Comparison of ENCODE assay signal across 6 cellular contexts in the genomic region with DNA sequence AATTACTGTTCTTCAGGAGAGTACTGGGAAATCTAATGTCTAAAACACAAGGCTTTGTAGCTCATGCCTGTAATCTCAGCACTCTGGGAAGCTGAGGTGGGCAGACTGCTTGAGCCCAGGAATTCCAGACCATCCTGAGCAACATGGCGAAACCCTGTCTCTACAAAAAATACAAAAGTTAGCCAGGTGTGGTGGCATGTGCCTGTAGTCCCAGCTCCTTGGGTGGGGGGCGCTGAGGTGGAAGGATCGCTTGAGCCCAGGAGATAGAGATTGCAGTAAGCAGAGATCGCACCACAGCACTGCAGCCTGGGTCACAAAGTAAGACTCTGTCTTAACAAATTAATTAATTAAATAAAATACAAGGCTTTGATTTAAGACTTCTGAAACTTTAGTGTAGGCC.
A peak's percentile ranks its signal among the peaks of the same experiment; 100 is the strongest.
DNase-seq lines count a peak whose midpoint lies in the region; ATAC-seq and TF ChIP-seq lines count a peak whose summit lies in the region.
"Not testable (repeated sequence)": the region's sequence is repeated elsewhere in the genome, so short reads cannot be mapped to it uniquely, and the experiment has no call there.

No MANE protein-coding gene starts in this region.

- H3K27me3 Mint-ChIP-seq in CD4-positive, alpha-beta T cell; activated T-helper 17 cell treated with anti-CD3 and anti-CD28 coated beads, Interleukin-2, amount 50 U/mL, for 72 hours; endodermal cell (ENCODE audit: insufficient read depth); naive thymus-derived CD4-positive, alpha-beta T cell: not testable (repeated sequence)

- H3K9me3 Mint-ChIP-seq in CD4-positive, alpha-beta T cell; activated T-helper 17 cell treated with anti-CD3 and anti-CD28 coated beads, Interleukin-2, amount 50 U/mL, for 72 hours; endodermal cell; naive thymus-derived CD4-positive, alpha-beta T cell: not testable (repeated sequence)

- not testable (repeated sequence) for H3K4me3 Mint-ChIP-seq in CD4-positive, alpha-beta T cell; activated T-helper 17 cell treated with anti-CD3 and anti-CD28 coated beads, Interleukin-2, amount 50 U/mL, for 72 hours; endodermal cell
- H3K4me3 Mint-ChIP-seq in naive thymus-derived CD4-positive, alpha-beta T cell = peak overlapping the region in 3 of 10 donors; percentile 13 to 32 (median 23)

- not testable (repeated sequence) for H3K9ac ChIP-seq in SK-N-MC (ENCODE audit: insufficient read length); endodermal cell (ENCODE audit: extremely low read depth, low read length, poor library complexity, severe bottlenecking)

- not testable (repeated sequence) for H3K4me3 ChIP-seq in SK-N-MC; endodermal cell (ENCODE audit: low read length); naive thymus-derived CD4-positive, alpha-beta T cell (ENCODE audit: low read length)

- H3K4me1 ChIP-seq in endodermal cell (ENCODE audit: control insufficient read depth, insufficient read depth, low read length); naive thymus-derived CD4-positive, alpha-beta T cell (ENCODE audit: control insufficient read depth in 2 of 2, insufficient read depth in 2 of 2, low read length in 2 of 2): not testable (repeated sequence)

- not testable (repeated sequence) for TF ChIP-seq CTCF in CD4-positive, alpha-beta T cell (IDR thresholded peaks at IDR 0.05); endodermal cell (conservative IDR thresholded peaks at IDR 0.05)

- H3K36me3 Mint-ChIP-seq in CD4-positive, alpha-beta T cell (ENCODE audit: low read depth); activated T-helper 17 cell treated with anti-CD3 and anti-CD28 coated beads, Interleukin-2, amount 50 U/mL, for 72 hours (ENCODE audit: low read depth); endodermal cell (ENCODE audit: low read depth); naive thymus-derived CD4-positive, alpha-beta T cell: not testable (repeated sequence)

- not testable (repeated sequence) for H3K36me3 ChIP-seq in SK-N-MC (ENCODE audit: insufficient read depth, low read length); endodermal cell (ENCODE audit: control insufficient read depth, insufficient read depth, low read length); naive thymus-derived CD4-positive, alpha-beta T cell (ENCODE audit: control insufficient read depth in 2 of 3, insufficient read depth in 3 of 3, low read length in 3 of 3)

- not testable (repeated sequence) for H3K27ac ChIP-seq in CD4-positive, alpha-beta T cell (ENCODE audit: low read depth, low read length); endodermal cell (ENCODE audit: low read depth, low read length); naive thymus-derived CD4-positive, alpha-beta T cell (ENCODE audit: low read depth, low read length)
- peak overlapping the region; percentile 98 for H3K27ac ChIP-seq in SK-N-MC

- not testable (repeated sequence) for ATAC-seq in CD4-positive, alpha-beta T cell (ENCODE audit: poor library complexity); activated T-helper 17 cell treated with anti-CD3 and anti-CD28 coated beads, Interleukin-2, amount 50 U/mL, for 72 hours (replicated peaks); naive thymus-derived CD4-positive, alpha-beta T cell

- peaks cover 46% of the 10 kb centered on the region for H3K4me1 Mint-ChIP-seq in CD4-positive, alpha-beta T cell (ENCODE audit: low read depth)
- not testable (repeated sequence) for H3K4me1 Mint-ChIP-seq in activated T-helper 17 cell treated with anti-CD3 and anti-CD28 coated beads, Interleukin-2, amount 50 U/mL, for 72 hours; endodermal cell
- H3K4me1 Mint-ChIP-seq in naive thymus-derived CD4-positive, alpha-beta T cell = peaks cover 5 to 56% (median 41%) of the 10 kb centered on the region in 7 donors

- DNase-seq in CD4-positive, alpha-beta T cell; SK-N-MC (ENCODE audit: low read depth, low spot score); naive thymus-derived CD4-positive, alpha-beta T cell: not testable (repeated sequence)
- DNase-seq in ELF-1 (ENCODE audit: low read depth, low spot score) (peak; percentile 14), endodermal cell (peak; percentile 53)

- not testable (repeated sequence) for H3K9me3 ChIP-seq in CD4-positive, alpha-beta T cell (ENCODE audit: control insufficient read depth, low read length); SK-N-MC (ENCODE audit: low read depth, low read length); endodermal cell (ENCODE audit: control insufficient read depth, low read length); naive thymus-derived CD4-positive, alpha-beta T cell (ENCODE audit: control insufficient read depth in 2 of 3, low read length in 3 of 3)

- intact Hi-C loops in CD4-positive, alpha-beta T cell (cut with DNase I, micrococcal nuclease); naive thymus-derived CD4-positive, alpha-beta T cell (cut with micrococcal nuclease): not testable (repeated sequence)

- 100% methylated on average over 3 of the region's 4 CpGs; no CpG with 5 or more reads in 1 of the 2 experiments for WGBS in endodermal cell (ENCODE audit: insufficient coverage in 1 of 2, insufficient read length in 1 of 2), 2 experiments

- not testable (repeated sequence) for H3K27me3 ChIP-seq in CD4-positive, alpha-beta T cell (ENCODE audit: control insufficient read depth, insufficient read depth, low read length); endodermal cell (ENCODE audit: control insufficient read depth, insufficient read depth, low read length, poor library complexity, severe bottlenecking); naive thymus-derived CD4-positive, alpha-beta T cell (ENCODE audit: control insufficient read depth in 2 of 2, insufficient read depth in 2 of 2, low read length in 2 of 2)

- CTCF ChIA-PET in CD4-positive, alpha-beta T cell (lab: Charles Lee); naive thymus-derived CD4-positive, alpha-beta T cell (lab: Charles Lee): not testable (repeated sequence)

- H3K27ac Mint-ChIP-seq in CD4-positive, alpha-beta T cell = peak overlapping the region; percentile 53
- H3K27ac Mint-ChIP-seq in activated T-helper 17 cell treated with anti-CD3 and anti-CD28 coated beads, Interleukin-2, amount 50 U/mL, for 72 hours = peak overlapping the region; percentile 47
- H3K27ac Mint-ChIP-seq in endodermal cell = peak overlapping the region; percentile 10
- peak overlapping the region in 5 of 9 donors; percentile 6 to 62 (median 51) for H3K27ac Mint-ChIP-seq in naive thymus-derived CD4-positive, alpha-beta T cell

- POLR2A ChIA-PET in CD4-positive, alpha-beta T cell (lab: Charles Lee); naive thymus-derived CD4-positive, alpha-beta T cell (lab: Charles Lee): not testable (repeated sequence)
